In genomic region chr22:50326959-50327710, GRCh38 we compare ENCODE assay signal across 8 cellular contexts. TPM values are rescaled to one million over a fixed set of nuclear protein-coding genes. Genes with fewer than 3 reads are reported as not detected.
A peak's percentile ranks its signal among the peaks of the same experiment; 100 is the strongest.
DNase-seq lines count a peak whose midpoint lies in the region; ATAC-seq, FAIRE-seq and TF ChIP-seq lines count a peak whose summit lies in the region.

Gene DENND6B (minus strand): TSS chr22:50327012. CDS start chr22:50326988, 24 bp downstream.

- H4K5ac ChIP-seq in H1 (ENCODE audit: insufficient read length, low read depth, low read length) (peak within 1 kb of the TSS; percentile 60), mesendoderm (ENCODE audit: low read length) (no peak within 1 kb of the TSS)

- no peak for FAIRE-seq in H1 (lab: Jason Lieb, UNC)

- H2BK5ac ChIP-seq in H1 (ENCODE audit: low read depth, low read length) (no peak within 1 kb of the TSS), mesendoderm (ENCODE audit: low read length) (no peak within 1 kb of the TSS)

- no peak within 1 kb of the TSS for H2BK20ac ChIP-seq in H1 (ENCODE audit: low read length)

- H3K79me1 ChIP-seq in H1 (ENCODE audit: low read depth, low read length) (no peaks in the 10 kb centered on the region), mesendoderm (ENCODE audit: low read length) (no peaks in the 10 kb centered on the region)

- peak; percentile 64 for ATAC-seq in GM18861 (IDR thresholded peaks at IDR 0.05; ENCODE audit: unreplicated experiment)
- peak; percentile 72 for ATAC-seq in HG03159 (IDR thresholded peaks at IDR 0.05; ENCODE audit: unreplicated experiment)

- no peak within 1 kb of the TSS for H3K4ac ChIP-seq in H1 (replicated peaks; ENCODE audit: insufficient read length, low read depth, low read length)
- peak within 1 kb of the TSS; percentile 90 for H3K4ac ChIP-seq in mesendoderm (ENCODE audit: low read depth, low read length)

- H3K79me2 ChIP-seq in H1 (ENCODE audit: control insufficient read depth in 1 of 2, insufficient read depth in 2 of 2, low read length in 2 of 2) (no peaks in the 10 kb centered on the region), mesendoderm (ENCODE audit: control insufficient read depth, insufficient read depth, low read length) (no peaks in the 10 kb centered on the region)

- H3K56ac ChIP-seq in H1 (replicated peaks; ENCODE audit: insufficient read length, low read depth, low read length) (peak within 1 kb of the TSS; percentile 42), mesendoderm (ENCODE audit: low read length) (peak within 1 kb of the TSS; percentile 96)

- TF ChIP-seq CTCF in H1 (IDR thresholded peaks at IDR 0.05; ENCODE audit: control extremely low read depth in 1 of 3, insufficient read depth in 1 of 3, low read depth in 1 of 3, low read length in 3 of 3) = peak; percentile 56 to 90 (median 59)

- TF ChIP-seq POLR2A in H1 (IDR thresholded peaks at IDR 0.05; ENCODE audit: control extremely low read depth in 1 of 2, low read depth in 2 of 2, low read length in 2 of 2) = peak in 1 of 2 experiments; percentile 54; a peak in 1 of 3 replicates

- H3K4me2 ChIP-seq in H1 (ENCODE audit: insufficient read depth in 1 of 2, low read depth in 2 of 2, low read length in 2 of 2) = peak within 1 kb of the TSS; percentile 78 to 81
- peak within 1 kb of the TSS; percentile 75 for H3K4me2 ChIP-seq in mesendoderm (ENCODE audit: low read length)

- H3K27me3 ChIP-seq in H1 (replicated peaks in 1 of 4; ENCODE audit: control insufficient read depth in 3 of 4, extremely low read depth in 1 of 4, insufficient read depth in 3 of 4, low read length in 3 of 4) = peaks cover 1 to 13% (median 12%) of the 10 kb centered on the region in 4 experiments; a peak in 6 of 7 replicates
- no peaks in the 10 kb centered on the region for H3K27me3 ChIP-seq in mesendoderm (ENCODE audit: insufficient read depth, low read length, poor library complexity)

- H3K23ac ChIP-seq in H1 (ENCODE audit: insufficient read length) = no peak within 1 kb of the TSS
- peak within 1 kb of the TSS; percentile 80 for H3K23ac ChIP-seq in mesendoderm (ENCODE audit: low read length)

- whole genome bisulfite sequencing in H1 (ENCODE audit: extremely low coverage in 1 of 2, insufficient coverage in 1 of 2, insufficient read length in 1 of 2, insufficient replicate concordance in 2 of 2, low coverage in 1 of 2, low lambda C conversion rate in 2 of 2, missing lambda C conversion rate in 1 of 2), 2 experiments = 15% methylated on average over 64 of the region's 104 CpGs; no CpG with 5 or more reads in 1 of the 2 experiments
- no CpG with 5 or more reads among the region's 104 CpGs for WGBS in mesendoderm (ENCODE audit: extremely low coverage, insufficient coverage, low lambda C conversion rate)

- H4K91ac ChIP-seq in H1 (replicated peaks; ENCODE audit: insufficient read length, low read length) = peak within 1 kb of the TSS; percentile 91

- no peaks in the 10 kb centered on the region for H3K9me3 ChIP-seq in H1 (ENCODE audit: insufficient read depth in 2 of 2, low read depth in 1 of 2, low read length in 1 of 2)

- H3K18ac ChIP-seq in H1 (ENCODE audit: extremely low read depth, low read length) (no peak within 1 kb of the TSS), mesendoderm (ENCODE audit: low read length) (peak within 1 kb of the TSS; percentile 95)

- H3K23me2 ChIP-seq in H1 (ENCODE audit: low read depth, low read length) = peaks cover 10% of the 10 kb centered on the region; the same call in 1 of the 2 replicates

- no peak within 1 kb of the TSS for H2BK120ac ChIP-seq in H1 (replicated peaks; ENCODE audit: low read depth, low read length)
- no peak within 1 kb of the TSS for H2BK120ac ChIP-seq in mesendoderm (ENCODE audit: low read depth, low read length)

- no peak within 1 kb of the TSS for H2BK15ac ChIP-seq in H1 (ENCODE audit: low read length)
- no peak within 1 kb of the TSS for H2BK15ac ChIP-seq in mesendoderm (replicated peaks; ENCODE audit: low read depth)

- peak within 1 kb of the TSS; percentile 64 to 84 (median 69) for H3K4me3 ChIP-seq in H1 (ENCODE audit: extremely low read depth in 1 of 4, insufficient read depth in 2 of 4, low read depth in 3 of 4, low read length in 4 of 4)
- peak within 1 kb of the TSS; percentile 62 for H3K4me3 ChIP-seq in mesendoderm (ENCODE audit: low read length)

- TF ChIP-seq EP300 in H1 (IDR thresholded peaks at IDR 0.05; ENCODE audit: borderline replicate concordance in 1 of 2, low read depth in 2 of 2, low read length in 2 of 2) = no peak

- POLR2A ChIA-PET in H1 (lab: Charles Lee; ENCODE audit: partially characterized antibody) = interaction anchor here (0.6 to 2.3 kb wide), 3 partner anchors 11 to 1874 kb away, joined by 4 to 6 read pairs (median 5); no protein-coding TSS in a partner anchor

- H3K9ac ChIP-seq in H1 (replicated peaks in 1 of 4; ENCODE audit: extremely low read depth in 1 of 4, low read depth in 3 of 4, low read length in 3 of 4) (peak within 1 kb of the TSS; percentile 12 to 71 (median 55); a peak in 5 of 7 replicates), mesendoderm (ENCODE audit: low read length) (peak within 1 kb of the TSS; percentile 94)

- H3K36me3 ChIP-seq in H1 (ENCODE audit: control insufficient read depth in 2 of 4, insufficient read depth in 4 of 4, low read length in 3 of 4) (no peaks in the 10 kb centered on the region), mesendoderm (ENCODE audit: control insufficient read depth, insufficient read depth, low read length) (no peaks in the 10 kb centered on the region)

- peak; percentile 15 to 63; a peak in 3 of 4 replicates for TF ChIP-seq RAD21 in H1 (IDR thresholded peaks at IDR 0.05 in 1 of 2, conservative IDR thresholded peaks at IDR 0.05 in 1 of 2; ENCODE audit: low read depth in 2 of 2, low read length in 2 of 2)

- H2AK5ac ChIP-seq in H1 (ENCODE audit: low read depth, low read length) (no peak within 1 kb of the TSS), mesendoderm (ENCODE audit: low read length) (no peak within 1 kb of the TSS)

- peaks cover 0 to 8% (median 2%) of the 10 kb centered on the region in 4 experiments; a peak in 4 of 7 replicates for H3K4me1 ChIP-seq in H1 (replicated peaks in 1 of 4; ENCODE audit: control insufficient read depth in 3 of 4, insufficient read depth in 4 of 4, low read length in 3 of 4)
- peaks cover 1% of the 10 kb centered on the region for H3K4me1 ChIP-seq in mesendoderm (ENCODE audit: control insufficient read depth, low read depth, low read length)

- H4K20me1 ChIP-seq in H1 (replicated peaks in 1 of 2; ENCODE audit: control insufficient read depth in 1 of 2, insufficient read depth in 2 of 2, low read length in 2 of 2) = no peaks in the 10 kb centered on the region

- H3K27ac ChIP-seq in H1 (ENCODE audit: low read depth, low read length) = no peak within 1 kb of the TSS; the same call in 1 of the 2 replicates
- H3K27ac ChIP-seq in mesendoderm (ENCODE audit: low read depth, low read length) = peak within 1 kb of the TSS; percentile 42

- H3K14ac ChIP-seq in H1 (ENCODE audit: insufficient read length) = no peak within 1 kb of the TSS

- H2BK12ac ChIP-seq in H1 (ENCODE audit: low read depth, low read length) = no peak within 1 kb of the TSS

- CTCF ChIA-PET in H1 (lab: Charles Lee; ENCODE audit: partially characterized antibody) = interaction anchor here (0.6 to 4.0 kb wide), 13 partner anchors 8 to 198 kb away, joined by 3 to 24 read pairs (median 5); partner anchors contain the start of gene SCO2

- peak; percentile 89 for DNase-seq in AG08395 (ENCODE audit: low spot score)
- DNase-seq in NCI-H748 treated with DMSO at 0.1 percent for 48 hours (lab: John Stamatoyannopoulos, UW) = peak; percentile 56
- DNase-seq in activated CD8-positive, alpha-beta memory T cell treated with anti-CD3 and anti-CD28 coated beads for 24 hours = peak; percentile 88
- peak in 1 of 2 experiments; percentile 86 for DNase-seq in H1 (ENCODE audit: low read depth in 1 of 2, low spot score in 2 of 2)
- DNase-seq in mesendoderm = peak; percentile 78
- DNase-seq in stimulated activated CD8-positive, alpha-beta memory T cell treated with anti-CD3 and anti-CD28 coated beads, Interleukin-15, amount 100 ng/mL, for 1 hour (ENCODE audit: low read depth) = peak; percentile 24

- H4K8ac ChIP-seq in H1 (ENCODE audit: extremely low read depth, insufficient read depth, low read length) (peak within 1 kb of the TSS; percentile 97), mesendoderm (ENCODE audit: low read depth, low read length) (peak within 1 kb of the TSS; percentile 5)

- peak within 1 kb of the TSS; percentile 9; the same call in 1 of the 2 replicates for H2AFZ ChIP-seq in H1 (ENCODE audit: low read length)

TF ChIP-seq in H1, 55 proteins besides CTCF, POLR2A, EP300 and RAD21 (continues in another document):
- TF ChIP-seq SP4 (IDR thresholded peaks at IDR 0.05; ENCODE audit: low read length) (no peak), HDAC2 (IDR thresholded peaks at IDR 0.05; ENCODE audit: borderline replicate concordance in 1 of 2, low read depth in 2 of 2, low read length in 2 of 2) (peak in 1 of 2 experiments; percentile 71; a peak in 1 of 4 replicates), RBBP5 (IDR thresholded peaks at IDR 0.05; ENCODE audit: borderline replicate concordance, low read depth, low read length) (no peak), SP1 (IDR thresholded peaks at IDR 0.05; ENCODE audit: low read depth, low read length) (no peak), KDM1A (IDR thresholded peaks at IDR 0.05; ENCODE audit: borderline replicate concordance, low read length) (no peak)

RNA-seq across cellular contexts. Expression of gene DENND6B, which starts in this region (rescaled TPM):
- 1.1 TPM in 2 replicates for total RNA-seq in H1 (2021; fragmentation: NEBNext Ultra II Directional; extraction: Animal tissue kit (Norgen Biotek cat#: 25700))
- polyA plus RNA-seq in H1 (2011; rRNA removed) = 1.9 and 3.6 TPM in 2 replicates
- 2.0 TPM for polyA plus RNA-seq in H1 (2011; cell fraction: cytosol; rRNA removed)
- 13.0 TPM for polyA plus RNA-seq in H1 (2011; cell fraction: nucleus; rRNA removed)
- polyA plus RNA-seq in H1 (2012, experiment 1 of 2) = 0.58 to 2.1 TPM (median 1.6 TPM) in 4 replicates
- 0.84 TPM for polyA plus RNA-seq in H1 (2012, experiment 2 of 2)
- 0.75 TPM for polyA plus RNA-seq in H1 (2013, experiment 1 of 2)
- polyA plus RNA-seq in H1 (2013, experiment 2 of 2) = 0.75 TPM
- polyA minus RNA-seq in H1 (2011; rRNA and poly(A)+ RNA removed) = 0.32 and 0.50 TPM in 2 replicates
- 1.2 TPM for polyA minus RNA-seq in H1 (2011; cell fraction: cytosol; rRNA and poly(A)+ RNA removed)
- 1.4 TPM for polyA minus RNA-seq in H1 (2011; cell fraction: nucleus; rRNA and poly(A)+ RNA removed)
- polyA plus RNA-seq in mesendoderm (2013, experiment 1 of 2) = 0.08 TPM
- 0.08 TPM for polyA plus RNA-seq in mesendoderm (2013, experiment 2 of 2)
